Comparison of ENCODE assay signal across 9 cellular contexts in the genomic region with DNA sequence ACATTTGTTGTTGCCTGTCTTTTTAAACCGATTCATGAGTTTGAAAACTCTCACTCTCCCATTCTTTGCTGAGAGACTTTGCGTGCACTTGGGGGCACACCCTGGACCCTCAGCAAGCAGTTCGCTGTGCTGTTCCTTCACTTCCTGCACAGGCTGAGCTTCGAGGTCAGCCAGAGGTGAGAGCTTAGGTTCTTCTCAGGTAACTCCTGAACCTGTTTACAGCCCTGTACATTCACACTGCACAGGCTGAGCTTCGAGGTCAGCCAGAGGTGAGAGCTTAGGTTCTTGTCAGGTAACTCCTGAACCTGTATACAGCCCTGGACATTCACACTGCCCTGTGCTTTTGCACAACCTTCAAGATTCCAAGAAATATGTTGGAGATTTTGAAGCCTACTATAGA. TPM values are rescaled to one million over a fixed set of nuclear protein-coding genes. Genes with fewer than 3 reads are reported as not detected.
DNase-seq lines count a peak whose midpoint lies in the region; ATAC-seq, FAIRE-seq and TF ChIP-seq lines count a peak whose summit lies in the region.
"Had no signal": no experiment of that assay in that cellular context is flagged by ENCODE, and none has a peak within 500 bp of the region (broad histone marks: within the 10 kb centered on the region; RNA-seq: fewer than 3 reads in every experiment).

No MANE protein-coding gene starts in this region.

- H3K27me3 Mint-ChIP-seq in activated T-cell treated with anti-CD3 and anti-CD28 coated beads, Interleukin-2, amount 50 U/mL, for 24 hours: no peaks in the 10 kb centered on the region
- H3K27me3 Mint-ChIP-seq in mesothelial cell of epicardium (ENCODE audit: low read depth): no peaks in the 10 kb centered on the region

- peaks cover 11% of the 10 kb centered on the region for H3K36me3 Mint-ChIP-seq in activated T-cell treated with anti-CD3 and anti-CD28 coated beads, Interleukin-2, amount 50 U/mL, for 24 hours (ENCODE audit: low read depth)
- no peaks in the 10 kb centered on the region for H3K36me3 Mint-ChIP-seq in mesothelial cell of epicardium

- peaks cover 4% of the 10 kb centered on the region for H3K9me3 Mint-ChIP-seq in activated T-cell treated with anti-CD3 and anti-CD28 coated beads, Interleukin-2, amount 50 U/mL, for 24 hours
- no peaks in the 10 kb centered on the region for H3K9me3 Mint-ChIP-seq in mesothelial cell of epicardium

- FAIRE-seq in GM12891 (lab: Jason Lieb, UNC): peak; percentile 83

- no peak for TF ChIP-seq CTCF in mesothelial cell of epicardium (IDR thresholded peaks at IDR 0.05; ENCODE audit: unreplicated experiment)

- peaks cover 64% of the 10 kb centered on the region for H3K4me1 Mint-ChIP-seq in activated T-cell treated with anti-CD3 and anti-CD28 coated beads, Interleukin-2, amount 50 U/mL, for 24 hours (ENCODE audit: low read depth)
- H3K4me1 Mint-ChIP-seq in mesothelial cell of epicardium: peaks cover 17% of the 10 kb centered on the region

- peak overlapping the region; percentile 60 for H3K4me3 Mint-ChIP-seq in activated T-cell treated with anti-CD3 and anti-CD28 coated beads, Interleukin-2, amount 50 U/mL, for 24 hours
- H3K4me3 Mint-ChIP-seq in mesothelial cell of epicardium: no peak overlapping the region

- TF ChIP-seq POLR2A in GM12891 (IDR thresholded peaks at IDR 0.05; ENCODE audit: low read depth, low read length): no peak

- peak; percentile 50 for ATAC-seq in HG02642 (IDR thresholded peaks at IDR 0.05; ENCODE audit: poor library complexity, unreplicated experiment)
- no peak for ATAC-seq in HG02678 (IDR thresholded peaks at IDR 0.05; ENCODE audit: unreplicated experiment)

- peak overlapping the region; percentile 95 for H3K27ac Mint-ChIP-seq in activated T-cell treated with anti-CD3 and anti-CD28 coated beads, Interleukin-2, amount 50 U/mL, for 24 hours
- peak overlapping the region; percentile 69 for H3K27ac Mint-ChIP-seq in mesothelial cell of epicardium

- no peak for DNase-seq in GM12891 (ENCODE audit: insufficient read length, low spot score)
- no peak for DNase-seq in activated T-cell treated with anti-CD3 and anti-CD28 coated beads, Interleukin-2, amount 50 U/mL, for 24 hours
- no peak for DNase-seq in mesothelial cell of epicardium (ENCODE audit: low spot score in 2 of 2, unreplicated experiment in 2 of 2)
- DNase-seq in HT-29 (ENCODE audit: low spot score): no peak
- no peak for DNase-seq in ureter (ENCODE audit: low spot score)
- no peak for DNase-seq in NAMALWA (ENCODE audit: low spot score)
- DNase-seq: tibial artery had no signal

TF ChIP-seq in GM12891, 5 proteins besides CTCF, POLR2A, EP300 and RAD21:
- TF ChIP-seq SPI1 (IDR thresholded peaks at IDR 0.05; ENCODE audit: low read depth, low read length) (no peak), POU2F2 (IDR thresholded peaks at IDR 0.05; ENCODE audit: low read depth, low read length) (no peak), TAF1 (IDR thresholded peaks at IDR 0.05; ENCODE audit: low read depth, low read length) (no peak), POLR2AphosphoS5 (IDR thresholded peaks at IDR 0.05; ENCODE audit: low read depth, low read length) (no peak), PAX5 (IDR thresholded peaks at IDR 0.05; ENCODE audit: insufficient read depth, low read length, severe bottlenecking) (no peak)

RNA-seq across cellular contexts. Expression of gene CLECL1, which starts 9.8 kb away (rescaled TPM):
- 24.6 TPM for polyA plus RNA-seq in GM12891 (2012; ENCODE audit: low read depth, missing spikeins)
- total RNA-seq in mesothelial cell of epicardium: not detected in 3 replicates
- total RNA-seq in HT-29 (2014; rRNA removed; shearing (Covaris generic)): not detected in 2 replicates
- total RNA-seq in ureter: 0.91 TPM

RNA-seq across cellular contexts. Expression of gene CD69, which starts 18.0 kb away (rescaled TPM):
- polyA plus RNA-seq in GM12891 (2012; ENCODE audit: low read depth, missing spikeins): 23.7 TPM
- total RNA-seq in mesothelial cell of epicardium: 0.40 to 0.78 TPM (median 0.43 TPM) in 3 replicates
- not detected in 2 replicates for total RNA-seq in HT-29 (2014; rRNA removed; shearing (Covaris generic))
- 10.7 TPM for total RNA-seq in ureter
